Comparison of ENCODE assay signal across 8 cellular contexts in genomic region chr12:104671407-104672095, GRCh38.
DNase-seq lines count a peak whose midpoint lies in the region; ATAC-seq and TF ChIP-seq lines count a peak whose summit lies in the region.

No MANE protein-coding gene starts in this region.

- no peaks in the 10 kb centered on the region for H3K36me3 Mint-ChIP-seq in activated T-cell treated with anti-CD3 and anti-CD28 coated beads, Interleukin-2, amount 50 U/mL, for 72 hours (ENCODE audit: insufficient read depth in 2 of 2)

- no peak overlapping the region for H2AFZ ChIP-seq in PC-9

- H3K79me2 ChIP-seq in PC-9 (ENCODE audit: low read depth): peaks cover 80% of the 10 kb centered on the region

- no peaks in the 10 kb centered on the region for H3K9me3 Mint-ChIP-seq in activated T-cell treated with anti-CD3 and anti-CD28 coated beads, Interleukin-2, amount 50 U/mL, for 72 hours

- peak overlapping the region; percentile 68 to 81 for H3K4me3 Mint-ChIP-seq in activated T-cell treated with anti-CD3 and anti-CD28 coated beads, Interleukin-2, amount 50 U/mL, for 72 hours

- peak overlapping the region; percentile 75 for H3K4me2 ChIP-seq in PC-9

- H3K9me3 ChIP-seq in A673 (ENCODE audit: low read depth, low read length, poor library complexity, severe bottlenecking) (no peaks in the 10 kb centered on the region), PC-9 (ENCODE audit: insufficient read depth, low read depth) (no peaks in the 10 kb centered on the region), ovary (no peaks in the 10 kb centered on the region), tibial nerve (no peaks in the 10 kb centered on the region)

- H3K27ac Mint-ChIP-seq in activated T-cell treated with anti-CD3 and anti-CD28 coated beads, Interleukin-2, amount 50 U/mL, for 72 hours: peak overlapping the region; percentile 94

- WGBS in ovary, 3 donors: 77 to 84% (median 80%) methylated on average over 12 of the region's 12 CpGs
- 44 to 45% methylated on average over 12 of the region's 12 CpGs for WGBS in tibial nerve, 2 donors

- H4K20me1 ChIP-seq in PC-9 (ENCODE audit: insufficient read depth): no peaks in the 10 kb centered on the region; the same call in 1 of the 2 replicates

- no peak for TF ChIP-seq EP300 in ovary (IDR thresholded peaks at IDR 0.05)
- peak; percentile 52 to 95 for TF ChIP-seq EP300 in tibial nerve (IDR thresholded peaks at IDR 0.05)

- TF ChIP-seq POLR2A in ovary (IDR thresholded peaks at IDR 0.05): no peak
- no peak for TF ChIP-seq POLR2A in tibial nerve (IDR thresholded peaks at IDR 0.05)

- no peak overlapping the region for H3K27ac ChIP-seq in A673 (ENCODE audit: low read depth, low read length, poor library complexity, severe bottlenecking)
- peak overlapping the region; percentile 98 for H3K27ac ChIP-seq in PC-9
- H3K27ac ChIP-seq in ovary: no peak overlapping the region
- peak overlapping the region; percentile 48 to 90 (median 70) for H3K27ac ChIP-seq in tibial nerve

- H3K4me1 ChIP-seq in A673 (ENCODE audit: insufficient read depth, low read length, poor library complexity, severe bottlenecking): peaks cover 6% of the 10 kb centered on the region
- peaks cover 79% of the 10 kb centered on the region for H3K4me1 ChIP-seq in PC-9 (replicated peaks; ENCODE audit: insufficient read depth)
- H3K4me1 ChIP-seq in ovary (ENCODE audit: insufficient read depth): peaks cover 29% of the 10 kb centered on the region
- H3K4me1 ChIP-seq in tibial nerve: peaks cover 0 to 59% (median 48%) of the 10 kb centered on the region in 4 donors

- TF ChIP-seq CTCF in A673 (conservative IDR thresholded peaks at IDR 0.05; ENCODE audit: low read depth, low read length): no peak
- no peak for TF ChIP-seq CTCF in PC-9 (conservative IDR thresholded peaks at IDR 0.05)
- TF ChIP-seq CTCF in ovary (IDR thresholded peaks at IDR 0.05): no peak
- no peak for TF ChIP-seq CTCF in tibial nerve (IDR thresholded peaks at IDR 0.05)

- intact Hi-C loops in A673 (cut with micrococcal nuclease; ENCODE audit: unreplicated experiment) (no loop called here), PC-9 (cut with micrococcal nuclease; ENCODE audit: unreplicated experiment) (loop anchor here (1.0 to 10.0 kb wide), 3 partner anchors 83 to 283 kb away; partner anchors contain the start of gene SLC41A2), ovary (cut with DNase I) (no loop called here)

- no peaks in the 10 kb centered on the region for H3K27me3 Mint-ChIP-seq in activated T-cell treated with anti-CD3 and anti-CD28 coated beads, Interleukin-2, amount 50 U/mL, for 72 hours (ENCODE audit: low read depth)

- ATAC-seq in GM18858 (IDR thresholded peaks at IDR 0.05; ENCODE audit: unreplicated experiment) (peak; percentile 60), HG03060 (IDR thresholded peaks at IDR 0.05; ENCODE audit: low read depth, unreplicated experiment) (peak; percentile 64)
- ATAC-seq in activated T-cell treated with anti-CD3 and anti-CD28 coated beads, Interleukin-2, amount 50 U/mL, for 72 hours (replicated peaks in 1 of 2): peak; percentile 86 to 87

- H3K4me3 ChIP-seq in A673 (ENCODE audit: low read depth, low read length, poor library complexity, severe bottlenecking) (no peak overlapping the region), PC-9 (peak overlapping the region; percentile 13; the same call in 1 of the 2 replicates), ovary (no peak overlapping the region), tibial nerve (no peak overlapping the region)

- no peaks in the 10 kb centered on the region for H3K9me2 ChIP-seq in PC-9 (ENCODE audit: insufficient read depth)

- peaks cover 49% of the 10 kb centered on the region for H3F3A ChIP-seq in PC-9 (ENCODE audit: insufficient read depth, low read depth)

- H3K27me3 ChIP-seq in A673 (replicated peaks; ENCODE audit: insufficient read depth, low read depth, low read length, poor library complexity) (no peaks in the 10 kb centered on the region), PC-9 (ENCODE audit: insufficient read depth, low read depth) (no peaks in the 10 kb centered on the region), ovary (no peaks in the 10 kb centered on the region), tibial nerve (no peaks in the 10 kb centered on the region)

- CTCF ChIA-PET in A673 (lab: Charles Lee): no interaction called here
- CTCF ChIA-PET in PC-9 (lab: Charles Lee): no interaction called here

- BruUV-seq in A673 (replicated peaks; lab: Mats Ljungman, UMichigan): no TSS peak
- TSS peak; percentile 73 for BruUV-seq in PC-9 (replicated peaks; lab: Mats Ljungman, UMichigan)

- peaks cover 55% of the 10 kb centered on the region for H3K4me1 Mint-ChIP-seq in activated T-cell treated with anti-CD3 and anti-CD28 coated beads, Interleukin-2, amount 50 U/mL, for 72 hours (ENCODE audit: low read depth)

- H3K36me3 ChIP-seq in A673 (ENCODE audit: insufficient read depth, low read length, poor library complexity, severe bottlenecking): no peaks in the 10 kb centered on the region
- H3K36me3 ChIP-seq in PC-9 (ENCODE audit: low read depth): peaks cover 8% of the 10 kb centered on the region; the same call in 1 of the 2 replicates
- no peaks in the 10 kb centered on the region for H3K36me3 ChIP-seq in ovary
- no peaks in the 10 kb centered on the region for H3K36me3 ChIP-seq in tibial nerve

- DNase-seq in A673 (ENCODE audit: low spot score) (peak; percentile 75), PC-9 (peak; percentile 97), fibroblast of peridontal ligament (ENCODE audit: extremely low read depth) (peak; percentile 91), ovary (peak; percentile 26 to 71 (median 43)), tibial nerve (ENCODE audit: low spot score in 2 of 2) (peak; percentile 75 to 81)
- peak; percentile 89 to 90 for DNase-seq in activated T-cell treated with anti-CD3 and anti-CD28 coated beads, Interleukin-2, amount 50 U/mL, for 72 hours

- POLR2A ChIA-PET in A673 (lab: Charles Lee; ENCODE audit: low non-redundant PET): no interaction called here
- POLR2A ChIA-PET in PC-9 (lab: Charles Lee; ENCODE audit: unreplicated experiment): interaction anchor here (0.5 to 0.6 kb wide), 2 partner anchors 21 to 68 kb away, joined by 3 to 4 read pairs; no protein-coding TSS in a partner anchor

Comparison
In these comparisons a context has a peak if more than half of its experiments do, and no peak if none do; other contexts are left out.
1. DNase-seq: peak in every context shown above with its lines; median percentile 97 in PC-9; 91 in fibroblast of peridontal ligament; 90 in activated T-cell treated with anti-CD3 and anti-CD28 coated beads, Interleukin-2, amount 50 U/mL, for 72 hours; 78 in tibial nerve; 75 in A673; 43 in ovary.
2. H3K27ac ChIP-seq: peak in PC-9 (single experiment) and tibial nerve (4 of 4); none in A673 (single experiment) and ovary (0 of 2).
3. Peak in every context shown above with its lines, with median percentiles within 50 percentile points of each other: ATAC-seq.